ENCODE assay signal across 7 cellular contexts in the genomic region with DNA sequence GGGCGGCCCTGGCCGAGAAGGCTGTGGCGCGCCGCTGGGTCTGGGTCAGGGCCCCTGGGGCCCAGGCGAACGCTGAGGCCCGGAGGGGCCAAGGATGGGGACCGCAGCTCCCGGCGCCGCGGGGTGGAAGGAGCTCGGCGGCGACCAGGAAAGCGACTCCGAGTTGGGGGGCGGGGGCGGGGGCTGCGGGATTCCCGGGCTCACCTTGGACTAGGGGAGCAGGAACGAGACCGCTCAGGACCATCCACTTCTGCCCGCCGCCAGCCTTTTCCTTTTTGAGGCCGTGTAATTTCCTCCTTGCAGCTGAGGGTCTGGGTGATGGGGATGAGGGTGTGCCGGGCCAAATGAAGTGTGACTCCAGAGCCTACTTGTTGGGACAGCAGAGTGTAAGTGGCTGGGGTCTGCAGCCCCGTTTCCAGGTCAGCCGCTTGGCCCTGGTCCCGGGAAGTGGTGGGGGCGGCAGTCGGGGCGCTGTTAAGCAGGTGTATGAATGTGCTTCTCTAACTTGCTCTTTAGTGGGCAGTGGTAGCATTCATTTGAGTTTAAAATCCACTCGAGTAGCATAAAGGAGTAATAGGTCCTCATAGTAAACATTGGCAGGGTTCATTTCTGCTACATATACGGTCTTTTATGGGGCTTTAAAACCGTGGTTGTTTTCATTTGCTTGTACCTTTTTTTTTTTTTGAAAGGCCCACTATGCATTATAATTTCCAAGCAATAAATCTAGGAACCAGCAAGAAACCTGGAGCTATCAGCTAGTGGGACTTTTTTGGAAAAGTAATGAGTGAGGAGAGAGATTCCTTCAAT. TPM values are rescaled to one million over a fixed set of nuclear protein-coding genes. Genes with fewer than 3 reads are reported as not detected.
A peak's percentile ranks its signal among the peaks of the same experiment; 100 is the strongest.
DNase-seq lines count a peak whose midpoint lies in the region; ATAC-seq, FAIRE-seq and TF ChIP-seq lines count a peak whose summit lies in the region.

No MANE protein-coding gene starts in this region.

- DNase-seq in GM12891 (ENCODE audit: insufficient read length, low spot score) (peak; percentile 37), HCT116 (ENCODE audit: low read depth, low spot score) (no peak), MV-4-11 (lab: John Stamatoyannopoulos, UW) (peak; percentile 10), fibroblast of mammary gland (ENCODE audit: low read depth) (peak; percentile 29), urothelium cell line (ENCODE audit: low spot score) (peak; percentile 32)
- DNase-seq in activated T-cell treated with anti-CD3 and anti-CD28 coated beads, Interleukin-2, amount 50 U/mL, for 24 hours = peak; percentile 57
- DNase-seq in naive thymus-derived CD8-positive, alpha-beta T cell = peak in 7 of 10 donors; percentile 3 to 36 (median 32)

- CTCF ChIA-PET in HCT116 (lab: Charles Lee) = interaction anchor here (1.0 to 2.0 kb wide), 4 partner anchors 25 to 158 kb away, joined by 3 to 6 read pairs (median 4); a partner anchor contains a TSS

- H3K27me3 ChIP-seq in HCT116 (ENCODE audit: insufficient read depth, low read length) = no peaks in the 10 kb centered on the region

- H3K27ac Mint-ChIP-seq in activated T-cell treated with anti-CD3 and anti-CD28 coated beads, Interleukin-2, amount 50 U/mL, for 24 hours = peak overlapping the region; percentile 96
- H3K27ac Mint-ChIP-seq in naive thymus-derived CD8-positive, alpha-beta T cell = peak overlapping the region; percentile 55 to 98 (median 94)

- no peaks in the 10 kb centered on the region for H3K36me3 ChIP-seq in HCT116 (ENCODE audit: control insufficient read depth in 1 of 2, insufficient read depth in 2 of 2, low read length in 2 of 2)

- ATAC-seq in HCT116 = peak; percentile 56
- peak; percentile 39 to 53 for ATAC-seq in naive thymus-derived CD8-positive, alpha-beta T cell

- peaks cover 14 to 33% of the 10 kb centered on the region in 2 experiments; a peak in 3 of 4 replicates for H3K4me1 ChIP-seq in HCT116 (ENCODE audit: control insufficient read depth in 1 of 2, insufficient read depth in 2 of 2, low read length in 2 of 2)

- no peaks in the 10 kb centered on the region for H3K9me3 Mint-ChIP-seq in activated T-cell treated with anti-CD3 and anti-CD28 coated beads, Interleukin-2, amount 50 U/mL, for 24 hours
- no peaks in the 10 kb centered on the region for H3K9me3 Mint-ChIP-seq in naive thymus-derived CD8-positive, alpha-beta T cell

- H3K4me3 ChIP-seq in HCT116 (replicated peaks in 1 of 2; ENCODE audit: low read depth in 1 of 2, low read length in 2 of 2) (peak overlapping the region; percentile 67 to 74), fibroblast of mammary gland (ENCODE audit: control insufficient read depth, low read depth, low read length) (peak overlapping the region; percentile 66)

- TF ChIP-seq POLR2A in GM12891 (IDR thresholded peaks at IDR 0.05; ENCODE audit: low read depth, low read length) (no peak), HCT116 (IDR thresholded peaks at IDR 0.05; ENCODE audit: borderline replicate concordance, extremely low read depth, insufficient read depth, insufficient read length) (no peak)

- intact Hi-C loops in HCT116 (cut with micrococcal nuclease) = loop anchor here (1.0 to 2.0 kb wide), 2 partner anchors 81 to 159 kb away; a partner anchor contains a TSS

- H2AFZ ChIP-seq in HCT116 (ENCODE audit: low read depth, low read length, poor library complexity, severe bottlenecking) = no peak overlapping the region

- H3K4me3 Mint-ChIP-seq in activated T-cell treated with anti-CD3 and anti-CD28 coated beads, Interleukin-2, amount 50 U/mL, for 24 hours = peak overlapping the region; percentile 98
- H3K4me3 Mint-ChIP-seq in naive thymus-derived CD8-positive, alpha-beta T cell = peak overlapping the region; percentile 94 to 100 (median 99)

- peaks cover 31% of the 10 kb centered on the region for H3K36me3 Mint-ChIP-seq in activated T-cell treated with anti-CD3 and anti-CD28 coated beads, Interleukin-2, amount 50 U/mL, for 24 hours (ENCODE audit: low read depth)
- peaks cover 0 to 3% (median 0%) of the 10 kb centered on the region in 3 donors for H3K36me3 Mint-ChIP-seq in naive thymus-derived CD8-positive, alpha-beta T cell

- TF ChIP-seq RAD21 in HCT116 (IDR thresholded peaks at IDR 0.05; ENCODE audit: low read depth) = peak; percentile 49

- TF ChIP-seq CTCF in HCT116 (IDR thresholded peaks at IDR 0.05 in 2 of 3, conservative IDR thresholded peaks at IDR 0.05 in 1 of 3; ENCODE audit: borderline replicate concordance in 1 of 3, insufficient read depth in 1 of 3, low read depth in 2 of 3, low read length in 2 of 3) (peak in 2 of 3 experiments; percentile 7 to 27; a peak in 1 of 6 replicates), fibroblast of mammary gland (conservative IDR thresholded peaks at IDR 0.05; ENCODE audit: control insufficient read depth, insufficient read depth, low read depth, low read length) (no peak)

- POLR2A ChIA-PET in HCT116 (lab: Charles Lee) = interaction anchor here (0.6 kb wide), 1 partner anchor 167 kb away, joined by 3 read pairs; no protein-coding TSS in a partner anchor
- POLR2A ChIA-PET in naive thymus-derived CD8-positive, alpha-beta T cell (lab: Charles Lee) = interaction anchor here (1.0 to 3.2 kb wide), 4 partner anchors 17 to 159 kb away, joined by 3 to 14 read pairs (median 8); a partner anchor contains a TSS

- peaks cover 39% of the 10 kb centered on the region for H3K4me1 Mint-ChIP-seq in activated T-cell treated with anti-CD3 and anti-CD28 coated beads, Interleukin-2, amount 50 U/mL, for 24 hours (ENCODE audit: low read depth)
- peaks cover 22 to 58% (median 39%) of the 10 kb centered on the region in 4 donors for H3K4me1 Mint-ChIP-seq in naive thymus-derived CD8-positive, alpha-beta T cell

- FAIRE-seq in GM12891 (lab: Jason Lieb, UNC) (peak; percentile 71), urothelium cell line (lab: Jason Lieb, UNC) (no peak)

- no peaks in the 10 kb centered on the region for H4K20me1 ChIP-seq in HCT116 (ENCODE audit: insufficient read depth)

- H3K9me2 ChIP-seq in HCT116 (ENCODE audit: insufficient read depth) = no peaks in the 10 kb centered on the region

- no peaks in the 10 kb centered on the region for H3K9me3 ChIP-seq in HCT116 (ENCODE audit: control insufficient read depth in 1 of 2, insufficient read depth in 1 of 2, low read depth in 1 of 2, low read length in 2 of 2)

- BruUV-seq in HCT116 (replicated peaks; lab: Mats Ljungman, UMichigan) = TSS peak; percentile 64

- no peaks in the 10 kb centered on the region for H3K27me3 Mint-ChIP-seq in activated T-cell treated with anti-CD3 and anti-CD28 coated beads, Interleukin-2, amount 50 U/mL, for 24 hours
- H3K27me3 Mint-ChIP-seq in naive thymus-derived CD8-positive, alpha-beta T cell = no peaks in the 10 kb centered on the region

- H3K79me2 ChIP-seq in HCT116 (ENCODE audit: insufficient read depth, low read length) = no peaks in the 10 kb centered on the region

- peak overlapping the region; percentile 95 for H3K4me2 ChIP-seq in HCT116 (ENCODE audit: low read length)

- H3K9ac ChIP-seq in HCT116 (ENCODE audit: low read length) = peak overlapping the region; percentile 64

- RAD21 ChIA-PET in HCT116 (lab: Charles Lee; ENCODE audit: low non-redundant PET in 1 of 2, low total read pairs in 2 of 2, uncharacterized antibody in 2 of 2, unreplicated experiment in 2 of 2) = no interaction called here

- H3K27ac ChIP-seq in HCT116 (ENCODE audit: low read depth, low read length) = peak overlapping the region; percentile 33; the same call in 1 of the 2 replicates

TF ChIP-seq in GM12891, 5 proteins besides CTCF, POLR2A, EP300 and RAD21:
- no peak for TF ChIP-seq SPI1 (IDR thresholded peaks at IDR 0.05; ENCODE audit: low read depth, low read length)

TF ChIP-seq in HCT116, 20 proteins besides CTCF, POLR2A, EP300 and RAD21:
- TF ChIP-seq POLR2AphosphoS5 (IDR thresholded peaks at IDR 0.05; ENCODE audit: low read depth, low read length) = no peak
- TF ChIP-seq CBX3 (IDR thresholded peaks at IDR 0.05; ENCODE audit: low read depth) = no peak

RNA-seq across cellular contexts. Expression of a gene that starts 0.7 kb away (rescaled TPM):
- 9.5 TPM for polyA plus RNA-seq in GM12891 (2012; ENCODE audit: low read depth, missing spikeins)
- 10.2 TPM for total RNA-seq in HCT116 (2021; ENCODE audit: unreplicated experiment)
- 6.3 and 8.5 TPM in 2 replicates for polyA plus RNA-seq in HCT116 (2012)
- 10 to 100 TPM; 24.1 to 26.6 TPM for total RNA-seq in naive thymus-derived CD8-positive, alpha-beta T cell
- polyA plus RNA-seq in naive thymus-derived CD8-positive, alpha-beta T cell = 10 to 100 TPM; 16.3 to 21.9 (median 21.0) TPM

RNA-seq across cellular contexts. Expression of a gene that starts 27.1 kb away (rescaled TPM):
- polyA plus RNA-seq in GM12891 (2012; ENCODE audit: low read depth, missing spikeins) = 2.8 TPM
- total RNA-seq in HCT116 (2021; ENCODE audit: unreplicated experiment) = 13.5 TPM
- 4.9 and 6.0 TPM in 2 replicates for polyA plus RNA-seq in HCT116 (2012)
- total RNA-seq in naive thymus-derived CD8-positive, alpha-beta T cell = 1 to 10 TPM; 6.4 to 8.6 TPM
- 10 to 100 TPM; 17.4 to 31.2 (median 23.7) TPM for polyA plus RNA-seq in naive thymus-derived CD8-positive, alpha-beta T cell

RNA-seq across cellular contexts. Expression of a gene that starts 27.4 kb away (rescaled TPM):
- 5.9 TPM for polyA plus RNA-seq in GM12891 (2012; ENCODE audit: low read depth, missing spikeins)
- total RNA-seq in HCT116 (2021; ENCODE audit: unreplicated experiment) = 22.4 TPM
- polyA plus RNA-seq in HCT116 (2012) = 9.2 and 11.1 TPM in 2 replicates
- 10 to 100 TPM; 19.4 to 20.4 TPM for total RNA-seq in naive thymus-derived CD8-positive, alpha-beta T cell
- 1 to 10 TPM; 7.5 to 8.5 (median 7.8) TPM for polyA plus RNA-seq in naive thymus-derived CD8-positive, alpha-beta T cell
